ENCODE assay signal across 34 cellular contexts in the genomic region with DNA sequence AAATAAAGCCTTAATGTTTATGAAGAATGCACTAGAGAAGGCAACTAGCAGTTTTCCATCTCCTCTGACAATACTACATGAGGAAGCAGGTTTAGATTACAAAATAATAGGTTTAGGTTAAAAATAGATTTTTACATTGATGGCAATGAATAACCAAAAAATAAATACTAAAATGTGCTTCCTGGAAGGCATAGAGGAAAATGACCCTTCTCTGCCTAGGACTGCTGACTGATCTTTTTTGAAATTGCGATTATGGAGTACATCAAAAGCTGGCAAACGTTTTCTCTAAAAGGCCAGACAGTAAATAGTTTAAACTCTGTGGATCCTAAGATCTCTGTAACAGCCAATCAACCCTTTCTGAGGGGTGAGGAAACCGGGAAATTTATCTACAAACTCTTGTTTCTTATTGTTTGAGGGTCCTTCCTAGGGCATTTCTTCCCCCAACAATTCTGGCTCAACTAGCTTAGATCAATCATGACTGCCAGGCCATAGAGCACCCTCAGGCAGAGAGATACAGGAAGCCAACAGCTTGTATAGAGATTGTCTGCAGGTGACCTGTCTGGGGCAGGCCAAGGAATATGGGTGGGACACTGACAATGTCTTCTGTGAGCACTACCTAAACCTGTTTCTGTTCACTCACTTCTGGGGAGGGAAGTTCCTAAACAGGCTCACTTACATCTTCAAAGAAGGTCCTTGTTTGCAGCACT.
"Had no signal": no experiment of that assay in that cellular context is flagged by ENCODE, and none has a peak within 500 bp of the region (broad histone marks: within the 10 kb centered on the region; RNA-seq: fewer than 3 reads in every experiment).

No MANE protein-coding gene starts in this region.

- H3K9me3 ChIP-seq: adrenal gland, body of pancreas, breast epithelium had no signal

- ATAC-seq: activated CD8-positive, alpha-beta T cell treated with anti-CD3 and anti-CD28 coated beads for 36 hours; activated naive CD4-positive, alpha-beta T cell treated with anti-CD3 and anti-CD28 coated beads, Interleukin-2, amount 50 U/mL, for 72 hours; activated T-cell treated with anti-CD3 and anti-CD28 coated beads, Interleukin-2, amount 50 U/mL, for 4 hours; activated T-cell treated with anti-CD3 and anti-CD28 coated beads, Interleukin-2, amount 50 U/mL, for 72 hours; activated T-helper 17 cell treated with anti-CD3 and anti-CD28 coated beads, Interleukin-2, amount 50 U/mL, for 72 hours; body of pancreas had no signal

- H3K27me3 ChIP-seq: adrenal gland, body of pancreas, brain microvascular endothelial cell, breast epithelium had no signal

- H3K27ac ChIP-seq: adrenal gland, body of pancreas, brain microvascular endothelial cell, breast epithelium, VCaP had no signal

- H3K36me3 ChIP-seq: adrenal gland, brain microvascular endothelial cell, breast epithelium had no signal

- H3K4me1 ChIP-seq: body of pancreas, breast epithelium had no signal

- DNase-seq: activated B cell treated with CpG ODN at 0.5 μM for 24 hours; activated CD4-positive, alpha-beta memory T cell treated with anti-CD3 and anti-CD28 coated beads for 36 hours; activated CD4-positive, alpha-beta T cell treated with anti-CD3 and anti-CD28 coated beads for 4 hours; activated CD4-positive, alpha-beta T cell treated with anti-CD3 and anti-CD28 coated beads, Interleukin-2, amount 10 ng/mL, durations not matched to agents 24 days and 14 days; activated CD4-positive, alpha-beta T cell treated with anti-CD3 and anti-CD28 coated beads, Interleukin-2, amount 50 U/mL, for 1 hour; activated CD4-positive, alpha-beta T cell treated with anti-CD3 and anti-CD28 coated beads, Interleukin-2, amount 50 U/mL, for 4 hours; activated CD4-positive, CD25-positive, alpha-beta regulatory T cell treated with anti-CD3 and anti-CD28 coated beads, Interleukin-2, amount 50 U/mL, for 72 hours; activated CD8-positive, alpha-beta memory T cell treated with anti-CD3 and anti-CD28 coated beads, Interleukin-2, amount 50 U/mL, for 4 hours; activated CD8-positive, alpha-beta T cell treated with anti-CD3 and anti-CD28 coated beads for 36 hours; activated effector memory CD4-positive, alpha-beta T cell treated with anti-CD3 and anti-CD28 coated beads, Interleukin-2, amount 50 U/mL, for 16 hours; activated gamma-delta T cell treated with Interleukin-2 at 50 U/mL for 16 hours; activated naive CD4-positive, alpha-beta T cell; activated naive CD4-positive, alpha-beta T cell treated with anti-CD3 and anti-CD28 coated beads for 36 hours; activated naive CD4-positive, alpha-beta T cell treated with anti-CD3 and anti-CD28 coated beads, Interleukin-2, amount 50 U/mL, for 16 hours; activated naive CD8-positive, alpha-beta T cell treated with anti-CD3 and anti-CD28 coated beads for 36 hours; activated T-cell treated with anti-CD3 and anti-CD28 coated beads for 4 hours; activated T-cell treated with anti-CD3 and anti-CD28 coated beads, Interleukin-2, amount 50 U/mL, for 1 hour; activated T-cell treated with anti-CD3 and anti-CD28 coated beads, Interleukin-2, amount 50 U/mL, for 4 hours; activated T-cell treated with anti-CD3 and anti-CD28 coated beads, Interleukin-2, amount 50 U/mL, for 72 hours; adrenal gland; amniotic stem cell; aorta; body of pancreas; brain microvascular endothelial cell; caudate nucleus; T-helper 1 cell; T-helper 2 cell; T-helper 9 cell had no signal

- H3K4me3 ChIP-seq: adrenal gland, body of pancreas, breast epithelium had no signal

- FAIRE-seq: astrocyte, TTC549 had no signal
